10 cellular contexts compared by ENCODE assay signal in genomic region chr4:139857021-139857420, GRCh38.
DNase-seq lines count a peak whose midpoint lies in the region; ATAC-seq and TF ChIP-seq lines count a peak whose summit lies in the region.
"Had no signal": no experiment of that assay in that cellular context is flagged by ENCODE, and none has a peak within 500 bp of the region (broad histone marks: within the 10 kb centered on the region; RNA-seq: fewer than 3 reads in every experiment).

No MANE protein-coding gene starts in this region.

- H3K27ac ChIP-seq in DND-41 (ENCODE audit: low read length) (peak overlapping the region; percentile 75), liver (ENCODE audit: low read depth in 1 of 2, low read length in 2 of 2) (peak overlapping the region; percentile 28 to 32)
- H3K27ac ChIP-seq: left lung had no signal

- TF ChIP-seq CTCF in DND-41 (IDR thresholded peaks at IDR 0.05; ENCODE audit: borderline replicate concordance, extremely low read depth, low read length, poor library complexity, severe bottlenecking): no peak
- no peak for TF ChIP-seq CTCF in liver (IDR thresholded peaks at IDR 0.05; ENCODE audit: low read depth, low read length, missing input control)
- no peak for TF ChIP-seq CTCF in GM10266 (IDR thresholded peaks at IDR 0.05; ENCODE audit: control insufficient read depth, insufficient read depth, low read depth, missing control alignments)

- DNase-seq in DND-41 (peak; percentile 80), NCI-H1092 treated with DMSO at 0.1 percent for 48 hours (lab: John Stamatoyannopoulos, UW) (peak; percentile 79), GM10266 (ENCODE audit: extremely low spot score) (no peak), NCI-H526 treated with DMSO at 0.1 percent for 48 hours (lab: John Stamatoyannopoulos, UW) (no peak)
- no peak for DNase-seq in T-helper 2 cell treated with Interferon-gamma antibody and Interleukin-4, amounts not matched to agents 5 μg/mL and 100 μg/mL, for 36 hours (ENCODE audit: low spot score)
- DNase-seq: activated T-cell treated with anti-CD3 and anti-CD28 coated beads, Interleukin-2, amount 50 U/mL, for 1 hour; left lung had no signal

- peak overlapping the region; percentile 24; the same call in 1 of the 2 replicates for H3K9ac ChIP-seq in DND-41 (ENCODE audit: low read depth, low read length)
- no peak overlapping the region for H3K9ac ChIP-seq in liver (ENCODE audit: low read depth in 1 of 2, low read length in 2 of 2)

- H3K4me3 Mint-ChIP-seq in T-helper 2 cell treated with Interferon-gamma antibody and Interleukin-4, amounts not matched to agents 5 μg/mL and 100 μg/mL, for 36 hours: peak overlapping the region; percentile 60

- peaks cover 30% of the 10 kb centered on the region for H3K27me3 Mint-ChIP-seq in T-helper 2 cell treated with Interferon-gamma antibody and Interleukin-4, amounts not matched to agents 5 μg/mL and 100 μg/mL, for 36 hours (ENCODE audit: low read depth)

- ATAC-seq in DND-41 (ENCODE audit: insufficient read depth, low read depth) (peak; percentile 98), GM21447 (IDR thresholded peaks at IDR 0.05; ENCODE audit: unreplicated experiment) (no peak), HG02973 (IDR thresholded peaks at IDR 0.05; ENCODE audit: unreplicated experiment) (no peak)
- ATAC-seq: left lung had no signal

- no peaks in the 10 kb centered on the region for H3K27me3 ChIP-seq in DND-41 (ENCODE audit: insufficient read depth, low read length, poor library complexity)
- no peaks in the 10 kb centered on the region for H3K27me3 ChIP-seq in liver (ENCODE audit: control insufficient read depth in 4 of 4, insufficient read depth in 4 of 4, low read length in 3 of 4)
- H3K27me3 ChIP-seq: left lung had no signal

- peak overlapping the region; percentile 44 for H3K4me2 ChIP-seq in DND-41 (ENCODE audit: insufficient read depth, low read length)

- H3K4me1 Mint-ChIP-seq in T-helper 2 cell treated with Interferon-gamma antibody and Interleukin-4, amounts not matched to agents 5 μg/mL and 100 μg/mL, for 36 hours (ENCODE audit: low read depth): peaks cover 34% of the 10 kb centered on the region

- WGBS in liver: 20% methylated on average over 4 of the region's 4 CpGs

- H3K36me3 Mint-ChIP-seq in T-helper 2 cell treated with Interferon-gamma antibody and Interleukin-4, amounts not matched to agents 5 μg/mL and 100 μg/mL, for 36 hours (ENCODE audit: low read depth): no peaks in the 10 kb centered on the region

- no peak overlapping the region for H2AFZ ChIP-seq in DND-41 (ENCODE audit: low read depth, low read length)

- no peaks in the 10 kb centered on the region; the same call in 1 of the 2 replicates for H3K79me2 ChIP-seq in DND-41 (ENCODE audit: insufficient read depth, low read length)

- H3K4me1 ChIP-seq in DND-41 (ENCODE audit: insufficient read depth, low read length): peaks cover 33% of the 10 kb centered on the region
- peaks cover 0 to 27% (median 7%) of the 10 kb centered on the region in 4 donors for H3K4me1 ChIP-seq in liver (ENCODE audit: control insufficient read depth in 4 of 4, insufficient read depth in 4 of 4, low read length in 3 of 4)

- H3K4me3 ChIP-seq in DND-41 (ENCODE audit: low read depth in 1 of 2, low read length in 2 of 2): no peak overlapping the region
- H3K4me3 ChIP-seq in liver (ENCODE audit: low read depth in 1 of 3, low read length in 3 of 3): no peak overlapping the region
- H3K4me3 ChIP-seq: left lung had no signal

- no peaks in the 10 kb centered on the region for H3K36me3 ChIP-seq in DND-41 (ENCODE audit: insufficient read depth, low read length)
- H3K36me3 ChIP-seq in liver (ENCODE audit: control insufficient read depth in 4 of 4, insufficient read depth in 3 of 4, low read depth in 1 of 4, low read length in 3 of 4): no peaks in the 10 kb centered on the region
- H3K36me3 ChIP-seq: left lung had no signal

- TF ChIP-seq RAD21 in liver (IDR thresholded peaks at IDR 0.05): peak; percentile 50 to 69

- no peaks in the 10 kb centered on the region for H3K9me3 Mint-ChIP-seq in T-helper 2 cell treated with Interferon-gamma antibody and Interleukin-4, amounts not matched to agents 5 μg/mL and 100 μg/mL, for 36 hours

- H3K27ac Mint-ChIP-seq in T-helper 2 cell treated with Interferon-gamma antibody and Interleukin-4, amounts not matched to agents 5 μg/mL and 100 μg/mL, for 36 hours: peak overlapping the region; percentile 69

- H3K9me3 ChIP-seq in DND-41 (ENCODE audit: insufficient read depth, low read length, severe bottlenecking) (no peaks in the 10 kb centered on the region), liver (ENCODE audit: control insufficient read depth in 4 of 4, low read length in 3 of 4) (no peaks in the 10 kb centered on the region)
- H3K9me3 ChIP-seq: left lung had no signal

- no peaks in the 10 kb centered on the region for H4K20me1 ChIP-seq in DND-41 (ENCODE audit: insufficient read depth, low read length)

TF ChIP-seq in liver, 16 proteins besides CTCF, POLR2A, EP300 and RAD21:
- TF ChIP-seq SP1 (IDR thresholded peaks at IDR 0.05) (no peak), HNF4A (conservative IDR thresholded peaks at IDR 0.05) (peak; percentile 45 to 50), TAF1 (conservative IDR thresholded peaks at IDR 0.05) (peak; percentile 36), RXRA (IDR thresholded peaks at IDR 0.05) (peak in 1 of 2 donors; percentile 53), FOXA1 (IDR thresholded peaks at IDR 0.05) (peak; percentile 15), GABPA (IDR thresholded peaks at IDR 0.05 in 1 of 2, conservative IDR thresholded peaks at IDR 0.05 in 1 of 2) (no peak), JUND (IDR thresholded peaks at IDR 0.05) (no peak), YY1 (IDR thresholded peaks at IDR 0.05) (no peak), FOXA2 (IDR thresholded peaks at IDR 0.05) (peak; percentile 38)

Comparison
In these comparisons a context has a peak if more than half of its experiments do, and no peak if none do; other contexts are left out.
1. DNase-seq: peak in DND-41 (single experiment) and NCI-H1092 treated with DMSO at 0.1 percent for 48 hours (single experiment); none in T-helper 2 cell treated with Interferon-gamma antibody and Interleukin-4, amounts not matched to agents 5 μg/mL and 100 μg/mL, for 36 hours (single experiment), GM10266 (single experiment) and NCI-H526 treated with DMSO at 0.1 percent for 48 hours (single experiment).